ENCODE assay signal across 20 cellular contexts in genomic region chr14:52937306-52937705, GRCh38.
"Had no signal": no experiment of that assay in that cellular context is flagged by ENCODE, and none has a peak within 500 bp of the region (broad histone marks: within the 10 kb centered on the region; RNA-seq: fewer than 3 reads in every experiment).

No MANE protein-coding gene starts in this region.

- H3K27ac Mint-ChIP-seq: activated CD8-positive, alpha-beta memory T cell treated with anti-CD3 and anti-CD28 coated beads, Interleukin-2, amount 10 ng/mL, durations not matched to agents 7 days and 5 days; activated naive CD4-positive, alpha-beta T cell treated with anti-CD3 and anti-CD28 coated beads, Interleukin-2, amount 50 U/mL, for 72 hours; activated T-cell treated with anti-CD3 and anti-CD28 coated beads, Interleukin-2, amount 50 U/mL, for 24 hours had no signal

- H3K4me1 Mint-ChIP-seq: activated CD8-positive, alpha-beta memory T cell treated with anti-CD3 and anti-CD28 coated beads, Interleukin-2, amount 10 ng/mL, durations not matched to agents 7 days and 5 days had no signal

- H3K27ac ChIP-seq: brain microvascular endothelial cell, foreskin keratinocyte, vagina had no signal

- H3K4me3 ChIP-seq: esophagus squamous epithelium had no signal

- ATAC-seq: activated CD8-positive, alpha-beta memory T cell treated with anti-CD3 and anti-CD28 coated beads, Interleukin-2, amount 10 ng/mL, durations not matched to agents 7 days and 5 days; activated naive CD4-positive, alpha-beta T cell treated with anti-CD3 and anti-CD28 coated beads, Interleukin-2, amount 50 U/mL, for 72 hours; foreskin keratinocyte; left ventricle myocardium superior; sciatic nerve; stimulated activated naive CD8-positive, alpha-beta T cell treated with anti-CD3 and anti-CD28 coated beads, Interleukin-15, Interleukin-2, amounts not matched to agents 100 U/mL and 50 U/mL, for 24 hours had no signal

- DNase-seq: activated CD4-positive, alpha-beta T cell treated with anti-CD3 and anti-CD28 coated beads, Interleukin-2, amount 50 U/mL, for 1 hour; activated CD4-positive, CD25-positive, alpha-beta regulatory T cell; activated CD8-positive, alpha-beta memory T cell treated with anti-CD3 and anti-CD28 coated beads, Interleukin-2, amount 10 ng/mL, durations not matched to agents 7 days and 5 days; activated effector memory CD4-positive, alpha-beta T cell treated with Interleukin-2 at 50 U/mL for 16 hours; activated T-cell treated with anti-CD3 and anti-CD28 coated beads, Interleukin-2, amount 50 U/mL, for 24 hours; amygdala; brain microvascular endothelial cell; cerebellar nuclear complex; esophagus squamous epithelium; foreskin keratinocyte; head of caudate nucleus; left ventricle myocardium superior; midbrain; stimulated activated CD4-positive, alpha-beta T cell treated with anti-CD3 and anti-CD28 coated beads, Interleukin-2, amount 100 ng/mL, for 48 hours; stimulated activated CD8-positive, alpha-beta memory T cell treated with anti-CD3 and anti-CD28 coated beads, Interleukin-4, amount 100 ng/mL, for 48 hours; stimulated activated naive CD8-positive, alpha-beta T cell treated with anti-CD3 and anti-CD28 coated beads, Interleukin-15, Interleukin-2, amounts not matched to agents 100 U/mL and 50 U/mL, for 24 hours; T-helper 2 cell had no signal

- H3K36me3 Mint-ChIP-seq: activated CD8-positive, alpha-beta memory T cell treated with anti-CD3 and anti-CD28 coated beads, Interleukin-2, amount 10 ng/mL, durations not matched to agents 7 days and 5 days; activated naive CD4-positive, alpha-beta T cell treated with anti-CD3 and anti-CD28 coated beads, Interleukin-2, amount 50 U/mL, for 72 hours had no signal

- H3K9me3 Mint-ChIP-seq: activated naive CD4-positive, alpha-beta T cell treated with anti-CD3 and anti-CD28 coated beads, Interleukin-2, amount 50 U/mL, for 72 hours; activated T-cell treated with anti-CD3 and anti-CD28 coated beads, Interleukin-2, amount 50 U/mL, for 24 hours had no signal

- H3K36me3 ChIP-seq: esophagus squamous epithelium, vagina had no signal

- H3K4me3 Mint-ChIP-seq: activated CD8-positive, alpha-beta memory T cell treated with anti-CD3 and anti-CD28 coated beads, Interleukin-2, amount 10 ng/mL, durations not matched to agents 7 days and 5 days; activated T-cell treated with anti-CD3 and anti-CD28 coated beads, Interleukin-2, amount 50 U/mL, for 24 hours had no signal

- H3K9me3 ChIP-seq: esophagus squamous epithelium, vagina had no signal

- H3K4me1 ChIP-seq: foreskin keratinocyte had no signal

- H3K27me3 ChIP-seq: brain microvascular endothelial cell, esophagus squamous epithelium, foreskin keratinocyte, vagina had no signal
